Comparison of ENCODE assay signal across 25 cellular contexts in genomic region chr9:131129183-131129582, GRCh38. TPM values are rescaled to one million over a fixed set of nuclear protein-coding genes. Genes with fewer than 3 reads are reported as not detected.
"Had no signal": no experiment of that assay in that cellular context is flagged by ENCODE, and none has a peak within 500 bp of the region (broad histone marks: within the 10 kb centered on the region; RNA-seq: fewer than 3 reads in every experiment).

No MANE protein-coding gene starts in this region.

- H3K9me3 ChIP-seq: MG63 had no signal

- H3K27ac ChIP-seq: HL-60, RWPE1 had no signal

- H3K27me3 ChIP-seq: MG63 had no signal

- ATAC-seq: Panc1, PC-3, SK-N-SH treated with all-trans-retinoic acid at 6 μM for 48 hours had no signal

- H3K36me3 Mint-ChIP-seq: IgD-negative memory B cell had no signal

- H3K27me3 Mint-ChIP-seq: IgD-negative memory B cell had no signal

- H3K4me3 ChIP-seq: MG63 had no signal

- H3K9me3 Mint-ChIP-seq: IgD-negative memory B cell had no signal

- FAIRE-seq: HTR-8/SVneo had no signal

- H3K27ac Mint-ChIP-seq: IgD-negative memory B cell had no signal

- DNase-seq: KBM-7, MG63, NCI-H1092, NCI-H1105 treated with DMSO at 0.1 percent for 48 hours, NCI-H1436, NCI-H187, NCI-H2029, NCI-H2081 treated with DMSO at 0.1 percent for 48 hours, NCI-H2171, NCI-H226, NCI-H446, NCI-H510A, NCI-H524 treated with DMSO at 0.1 percent for 48 hours, NCI-H69, NCI-H774, PC-3, SHP77 had no signal

RNA-seq across cellular contexts. Expression of gene AIF1L, which starts 32.9 kb away (rescaled TPM):
- total RNA-seq: LHCN-M2, OCI-LY7 had no signal
- polyA plus RNA-seq: IgD-negative memory B cell had no signal
